14 cellular contexts compared by ENCODE assay signal in genomic region chr20:10357974-10358373, GRCh38.
A peak's percentile ranks its signal among the peaks of the same experiment; 100 is the strongest.
DNase-seq lines count a peak whose midpoint lies in the region; ATAC-seq and TF ChIP-seq lines count a peak whose summit lies in the region.
"Had no signal": no experiment of that assay in that cellular context is flagged by ENCODE, and none has a peak within 500 bp of the region (broad histone marks: within the 10 kb centered on the region; RNA-seq: fewer than 3 reads in every experiment).

No MANE protein-coding gene starts in this region.

- H3K9ac ChIP-seq in parathyroid adenoma, result no peak overlapping the region

- DNase-seq in NCI-H1694 treated with DMSO at 0.1 percent for 48 hours (lab: John Stamatoyannopoulos, UW), result peak; percentile 37
- no peak for DNase-seq in NCI-H1694 (lab: John Stamatoyannopoulos, UW)
- DNase-seq in NCI-H526 (lab: John Stamatoyannopoulos, UW), result peak; percentile 59 to 73
- peak; percentile 53 for DNase-seq in dermis blood vessel endothelial cell
- DNase-seq in hippocampal formation (lab: John Stamatoyannopoulos, UW), result no peak
- no peak for DNase-seq in substantia nigra (lab: John Stamatoyannopoulos, UW)
- DNase-seq: activated CD8-positive, alpha-beta memory T cell treated with anti-CD3 and anti-CD28 coated beads for 24 hours; NCI-H1436 treated with DMSO at 0.1 percent for 48 hours; SJCRH30; stimulated activated CD4-positive, alpha-beta T cell treated with anti-CD3 and anti-CD28 coated beads, Interleukin-2, amount 100 ng/mL, for 48 hours; thyroid gland had no signal

- peak; percentile 35 for TF ChIP-seq CTCF in parathyroid adenoma (IDR thresholded peaks at IDR 0.05)

- H3K4me1 ChIP-seq in parathyroid adenoma, result no peaks in the 10 kb centered on the region
- H3K4me1 ChIP-seq: thyroid gland had no signal

- no peaks in the 10 kb centered on the region for H3K79me2 ChIP-seq in parathyroid adenoma

- no peaks in the 10 kb centered on the region for H3K9me3 ChIP-seq in parathyroid adenoma (ENCODE audit: control insufficient read depth, low read length)
- H3K9me3 ChIP-seq: SJCRH30, thyroid gland had no signal

- H2AFZ ChIP-seq in parathyroid adenoma, result no peak overlapping the region

- ATAC-seq in GM21360 (IDR thresholded peaks at IDR 0.05; ENCODE audit: unreplicated experiment), result no peak

- H3K36me3 ChIP-seq in parathyroid adenoma (ENCODE audit: control insufficient read depth, insufficient read depth, low read length), result no peaks in the 10 kb centered on the region
- H3K36me3 ChIP-seq: neutrophil, SJCRH30, thyroid gland had no signal

- H3K4me2 ChIP-seq in parathyroid adenoma (ENCODE audit: low read length), result no peak overlapping the region

- no peak overlapping the region for H3K4me3 ChIP-seq in parathyroid adenoma (ENCODE audit: low read depth, low read length)
- H3K4me3 ChIP-seq: SJCRH30, thyroid gland had no signal

- no peaks in the 10 kb centered on the region for H3K27me3 ChIP-seq in parathyroid adenoma (ENCODE audit: control insufficient read depth, insufficient read depth, low read length)
- H3K27me3 ChIP-seq: neutrophil, SJCRH30, thyroid gland had no signal

- H3K27ac ChIP-seq in parathyroid adenoma, result no peak overlapping the region
- H3K27ac ChIP-seq in substantia nigra (ENCODE audit: low read depth, low read length, poor library complexity, severe bottlenecking), result no peak overlapping the region
- H3K27ac ChIP-seq: neutrophil, SJCRH30, thyroid gland had no signal

Comparison
In these comparisons a context has a peak if more than half of its experiments do, and no peak if none do; other contexts are left out.
1. DNase-seq: peak in NCI-H1694 treated with DMSO at 0.1 percent for 48 hours (single experiment), NCI-H526 (2 of 2) and dermis blood vessel endothelial cell (single experiment); none in NCI-H1694 (single experiment), hippocampal formation (0 of 2) and substantia nigra (0 of 49).